ENCODE assay signal across 17 cellular contexts in genomic region chr6:146868671-146869209, GRCh38.
DNase-seq lines count a peak whose midpoint lies in the region; ATAC-seq and TF ChIP-seq lines count a peak whose summit lies in the region.
"Had no signal": no experiment of that assay in that cellular context is flagged by ENCODE, and none has a peak within 500 bp of the region (broad histone marks: within the 10 kb centered on the region; RNA-seq: fewer than 3 reads in every experiment).

No MANE protein-coding gene starts in this region.

- no peak for TF ChIP-seq CTCF in SK-N-SH (IDR thresholded peaks at IDR 0.05)
- no peak for TF ChIP-seq CTCF in hepatocyte (IDR thresholded peaks at IDR 0.05; ENCODE audit: poor library complexity)
- TF ChIP-seq CTCF in thyroid gland (IDR thresholded peaks at IDR 0.05): no peak

- H3K9me3 ChIP-seq in SK-N-SH (no peaks in the 10 kb centered on the region), hepatocyte (ENCODE audit: low read depth) (no peaks in the 10 kb centered on the region), thyroid gland (no peaks in the 10 kb centered on the region), SJCRH30 (replicated peaks) (no peaks in the 10 kb centered on the region)
- H3K9me3 ChIP-seq: BLaER1 had no signal

- DNase-seq in SK-N-SH: no peak
- DNase-seq in NCI-H774 (lab: John Stamatoyannopoulos, UW): peak; percentile 40
- peak; percentile 27 for DNase-seq in hepatocyte (ENCODE audit: low spot score)
- peak; percentile 44 to 52 for DNase-seq in thyroid gland
- no peak for DNase-seq in activated naive CD4-positive, alpha-beta T cell treated with anti-CD3 and anti-CD28 coated beads, Interleukin-2, amount 50 U/mL, for 72 hours (ENCODE audit: low spot score in 2 of 2)
- no peak for DNase-seq in SJCRH30
- DNase-seq: CD4-positive, alpha-beta memory T cell; HCEC 1CT; KBM-7; NCI-H1436 treated with DMSO at 0.1 percent for 48 hours; NCI-H2029; NCI-H446 treated with DMSO at 0.1 percent for 48 hours; NCI-H69; SHP77 treated with DMSO at 0.1 percent for 48 hours had no signal

- H3K27ac ChIP-seq in SK-N-SH (ENCODE audit: low read depth in 2 of 2, low read length in 1 of 2) (peak overlapping the region in 1 of 2 experiments; percentile 39; a peak in 2 of 4 replicates), hepatocyte (no peak overlapping the region), thyroid gland (no peak overlapping the region), SJCRH30 (no peak overlapping the region)
- H3K27ac ChIP-seq: BLaER1 had no signal

- no peak overlapping the region for H3K27ac Mint-ChIP-seq in activated naive CD4-positive, alpha-beta T cell treated with anti-CD3 and anti-CD28 coated beads, Interleukin-2, amount 50 U/mL, for 72 hours
- H3K27ac Mint-ChIP-seq: CD4-positive, alpha-beta memory T cell; GM23338 had no signal

- H3K27me3 ChIP-seq in SK-N-SH (ENCODE audit: insufficient read depth) (no peaks in the 10 kb centered on the region), hepatocyte (no peaks in the 10 kb centered on the region), thyroid gland (no peaks in the 10 kb centered on the region), SJCRH30 (no peaks in the 10 kb centered on the region)
- H3K27me3 ChIP-seq: BLaER1 had no signal

- peaks cover 0 to 16% of the 10 kb centered on the region in 2 experiments; a peak in 2 of 4 replicates for H3K4me1 ChIP-seq in SK-N-SH (ENCODE audit: control insufficient read depth in 1 of 2, insufficient read depth in 2 of 2, low read depth in 1 of 2, low read length in 1 of 2)
- no peaks in the 10 kb centered on the region for H3K4me1 ChIP-seq in hepatocyte (ENCODE audit: insufficient read depth)
- H3K4me1 ChIP-seq in thyroid gland: peaks cover 0 to 7% of the 10 kb centered on the region in 2 donors
- H3K4me1 ChIP-seq in SJCRH30: no peaks in the 10 kb centered on the region
- H3K4me1 ChIP-seq: BLaER1 had no signal

- H3K4me3 ChIP-seq in SK-N-SH (ENCODE audit: low read depth in 2 of 2, low read length in 1 of 2): no peak overlapping the region
- H3K4me3 ChIP-seq in hepatocyte: no peak overlapping the region
- H3K4me3 ChIP-seq in thyroid gland (replicated peaks in 1 of 3): no peak overlapping the region
- H3K4me3 ChIP-seq in SJCRH30: no peak overlapping the region
- H3K4me3 ChIP-seq: BLaER1, GM23338 had no signal

- H3K36me3 Mint-ChIP-seq in activated naive CD4-positive, alpha-beta T cell treated with anti-CD3 and anti-CD28 coated beads, Interleukin-2, amount 50 U/mL, for 72 hours: peaks cover 0 to 4% of the 10 kb centered on the region in 2 donors
- H3K36me3 Mint-ChIP-seq: CD4-positive, alpha-beta memory T cell had no signal

- peaks cover 10% of the 10 kb centered on the region for H3F3A ChIP-seq in SK-N-SH (replicated peaks; ENCODE audit: insufficient read depth)

- peak; percentile 7; the same call in 1 of the 3 replicates for ATAC-seq in SK-N-SH treated with all-trans-retinoic acid at 6 μM for 48 hours
- ATAC-seq in activated naive CD4-positive, alpha-beta T cell treated with anti-CD3 and anti-CD28 coated beads, Interleukin-2, amount 50 U/mL, for 72 hours: no peak
- ATAC-seq: GM23338 had no signal

- WGBS in SK-N-SH (ENCODE audit: low lambda C conversion rate): 88% methylated on average over 3 of the region's 4 CpGs
- 72% methylated on average over 4 of the region's 4 CpGs for WGBS in hepatocyte (ENCODE audit: low lambda C conversion rate, missing lambda C conversion rate)
- 44 to 51% methylated on average over 4 of the region's 4 CpGs for WGBS in thyroid gland, 2 donors

- POLR2A ChIA-PET in SK-N-SH (lab: Yijun Ruan, JAX): no interaction called here

- no peak for TF ChIP-seq RAD21 in SK-N-SH (IDR thresholded peaks at IDR 0.05; ENCODE audit: low read length)

- CTCF ChIA-PET in SK-N-SH (lab: Yijun Ruan, JAX): interaction anchor here (0.7 to 1.3 kb wide), 3 partner anchors 10 to 334 kb away, joined by 3 to 5 read pairs (median 4); no protein-coding TSS in a partner anchor

- H2AFZ ChIP-seq in SK-N-SH (ENCODE audit: low read depth) (no peak overlapping the region), hepatocyte (no peak overlapping the region)
- H2AFZ ChIP-seq: GM23338 had no signal

- TF ChIP-seq POLR2A in thyroid gland (IDR thresholded peaks at IDR 0.05): no peak

- no peaks in the 10 kb centered on the region for H3K79me2 ChIP-seq in SK-N-SH (ENCODE audit: insufficient read depth)
- H3K79me2 ChIP-seq in hepatocyte: no peaks in the 10 kb centered on the region

- H3K9me2 ChIP-seq in SK-N-SH: no peaks in the 10 kb centered on the region
- no peaks in the 10 kb centered on the region for H3K9me2 ChIP-seq in hepatocyte (replicated peaks; ENCODE audit: insufficient read depth)

- H3K36me3 ChIP-seq in SK-N-SH (replicated peaks in 1 of 2; ENCODE audit: control insufficient read depth in 1 of 2, insufficient read depth in 2 of 2, low read length in 1 of 2): no peaks in the 10 kb centered on the region
- H3K36me3 ChIP-seq in hepatocyte (replicated peaks; ENCODE audit: insufficient read depth, low read depth): no peaks in the 10 kb centered on the region
- H3K36me3 ChIP-seq in thyroid gland: no peaks in the 10 kb centered on the region
- no peaks in the 10 kb centered on the region for H3K36me3 ChIP-seq in SJCRH30
- H3K36me3 ChIP-seq: BLaER1 had no signal

- TF ChIP-seq EP300 in SK-N-SH (IDR thresholded peaks at IDR 0.05; ENCODE audit: borderline replicate concordance in 1 of 2, low read depth in 1 of 2, low read length in 1 of 2): no peak; a peak in 1 of 4 replicates

- H3K4me2 ChIP-seq in SK-N-SH (no peak overlapping the region), hepatocyte (no peak overlapping the region)
- H3K4me2 ChIP-seq: BLaER1, GM23338 had no signal

- H3K9ac ChIP-seq in SK-N-SH: no peak overlapping the region
- H3K9ac ChIP-seq: BLaER1 had no signal

- no peaks in the 10 kb centered on the region for H4K20me1 ChIP-seq in SK-N-SH (ENCODE audit: insufficient read depth)
- no peaks in the 10 kb centered on the region for H4K20me1 ChIP-seq in hepatocyte (ENCODE audit: insufficient read depth, poor library complexity, severe bottlenecking)
- H4K20me1 ChIP-seq: BLaER1 had no signal

- peaks cover 0 to 4% of the 10 kb centered on the region in 2 donors for H3K9me3 Mint-ChIP-seq in activated naive CD4-positive, alpha-beta T cell treated with anti-CD3 and anti-CD28 coated beads, Interleukin-2, amount 50 U/mL, for 72 hours
- H3K9me3 Mint-ChIP-seq: CD4-positive, alpha-beta memory T cell; GM23338 had no signal

- intact Hi-C loops in thyroid gland (cut with DNase I): no loop called here

TF ChIP-seq in SK-N-SH treated with all-trans-retinoic acid at 6 μM for 48 hours, 23 proteins besides CTCF, POLR2A, EP300 and RAD21:
- TF ChIP-seq TOX (CRISPR knock-in tag; IDR thresholded peaks at IDR 0.05; ENCODE audit: borderline replicate concordance) (0 out of 2 replicates have a peak, but pooled peaks have one; percentile 38), ISL1 (CRISPR knock-in tag; IDR thresholded peaks at IDR 0.05) (0 out of 2 replicates have a peak, but pooled peaks have one; percentile 24)
- TF ChIP-seq, protein P1, sequence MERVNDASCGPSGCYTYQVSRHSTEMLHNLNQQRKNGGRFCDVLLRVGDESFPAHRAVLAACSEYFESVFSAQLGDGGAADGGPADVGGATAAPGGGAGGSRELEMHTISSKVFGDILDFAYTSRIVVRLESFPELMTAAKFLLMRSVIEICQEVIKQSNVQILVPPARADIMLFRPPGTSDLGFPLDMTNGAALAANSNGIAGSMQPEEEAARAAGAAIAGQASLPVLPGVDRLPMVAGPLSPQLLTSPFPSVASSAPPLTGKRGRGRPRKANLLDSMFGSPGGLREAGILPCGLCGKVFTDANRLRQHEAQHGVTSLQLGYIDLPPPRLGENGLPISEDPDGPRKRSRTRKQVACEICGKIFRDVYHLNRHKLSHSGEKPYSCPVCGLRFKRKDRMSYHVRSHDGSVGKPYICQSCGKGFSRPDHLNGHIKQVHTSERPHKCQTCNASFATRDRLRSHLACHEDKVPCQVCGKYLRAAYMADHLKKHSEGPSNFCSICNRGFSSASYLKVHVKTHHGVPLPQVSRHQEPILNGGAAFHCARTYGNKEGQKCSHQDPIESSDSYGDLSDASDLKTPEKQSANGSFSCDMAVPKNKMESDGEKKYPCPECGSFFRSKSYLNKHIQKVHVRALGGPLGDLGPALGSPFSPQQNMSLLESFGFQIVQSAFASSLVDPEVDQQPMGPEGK (CRISPR knock-in tag; IDR thresholded peaks at IDR 0.05; ENCODE audit: borderline replicate concordance): no peak

TF ChIP-seq in SK-N-SH, 30 proteins besides CTCF, POLR2A, EP300 and RAD21 (continues in another document):
- TF ChIP-seq ZBTB33 (IDR thresholded peaks at IDR 0.05; ENCODE audit: borderline replicate concordance, low read depth) (no peak), ELF1 (IDR thresholded peaks at IDR 0.05) (no peak), MXI1 (IDR thresholded peaks at IDR 0.05; ENCODE audit: low read depth, low read length) (no peak), YY1 (IDR thresholded peaks at IDR 0.05; ENCODE audit: low read depth) (no peak), FOXM1 (IDR thresholded peaks at IDR 0.05; ENCODE audit: low read depth) (no peak), TCF12 (IDR thresholded peaks at IDR 0.05) (no peak), CHD2 (IDR thresholded peaks at IDR 0.05; ENCODE audit: low read length, partially characterized antibody) (no peak), TAF1 (IDR thresholded peaks at IDR 0.05; ENCODE audit: borderline replicate concordance, low read depth, low read length) (no peak), MEF2A (IDR thresholded peaks at IDR 0.05; ENCODE audit: borderline replicate concordance, low read depth) (no peak), SMC3 (IDR thresholded peaks at IDR 0.05; ENCODE audit: low read depth, low read length) (no peak), SIN3A (IDR thresholded peaks at IDR 0.05; ENCODE audit: borderline replicate concordance, low read depth, low read length) (no peak), FOSL2 (IDR thresholded peaks at IDR 0.05; ENCODE audit: borderline replicate concordance, low read depth) (no peak), TEAD4 (IDR thresholded peaks at IDR 0.05; ENCODE audit: borderline replicate concordance, insufficient read depth) (no peak)

Comparison
In these comparisons a context has a peak if more than half of its experiments do, and no peak if none do; other contexts are left out.
1. DNase-seq: peak in NCI-H774 (single experiment), hepatocyte (single experiment) and thyroid gland (2 of 2); none in SK-N-SH (single experiment), activated naive CD4-positive, alpha-beta T cell treated with anti-CD3 and anti-CD28 coated beads, Interleukin-2, amount 50 U/mL, for 72 hours (0 of 2) and SJCRH30 (0 of 2).